In the genomic region with DNA sequence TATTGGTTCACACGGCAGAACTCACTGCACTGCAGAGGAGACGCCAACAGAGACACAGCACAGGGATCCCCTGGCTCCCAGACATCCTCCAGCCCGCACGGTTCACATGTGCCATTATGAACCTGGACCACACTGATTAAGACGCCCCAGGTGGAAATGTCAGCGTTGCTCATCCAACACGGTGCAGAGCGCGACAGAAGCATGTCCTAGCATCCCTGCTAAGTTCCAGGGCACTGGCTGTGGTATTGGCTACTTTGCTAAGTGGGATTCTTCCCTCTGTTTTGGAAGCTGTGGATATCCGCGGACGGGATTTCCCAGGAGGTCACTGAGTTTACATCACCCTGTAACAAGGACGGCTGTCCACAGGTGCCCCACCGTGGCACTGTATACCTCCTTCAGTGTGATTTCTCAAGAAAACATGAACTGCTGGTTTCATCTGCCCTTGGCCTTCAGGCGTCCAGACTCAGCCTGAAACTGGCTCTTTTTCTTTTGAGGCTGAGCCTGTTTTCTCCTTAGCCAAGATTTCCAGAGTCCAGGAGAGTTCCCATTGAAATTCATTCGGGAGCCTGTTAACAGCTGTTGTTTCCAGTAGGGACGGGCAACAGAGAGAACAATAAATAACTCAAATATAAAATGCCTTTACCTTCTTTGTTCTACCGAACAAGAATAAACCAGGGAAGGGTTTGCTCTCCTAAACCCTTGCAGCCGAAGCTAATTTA, we compare ENCODE assay signal across 1 cellular context.
TF ChIP-seq lines count a peak whose summit lies in the region.

No MANE protein-coding gene starts in this region.

TF ChIP-seq in H1, 55 proteins besides CTCF, POLR2A, EP300 and RAD21:
- no peak for TF ChIP-seq PHF8 (conservative IDR thresholded peaks at IDR 0.05; ENCODE audit: low read depth, low read length)
